1 cellular context compared by ENCODE assay signal in the genomic region with DNA sequence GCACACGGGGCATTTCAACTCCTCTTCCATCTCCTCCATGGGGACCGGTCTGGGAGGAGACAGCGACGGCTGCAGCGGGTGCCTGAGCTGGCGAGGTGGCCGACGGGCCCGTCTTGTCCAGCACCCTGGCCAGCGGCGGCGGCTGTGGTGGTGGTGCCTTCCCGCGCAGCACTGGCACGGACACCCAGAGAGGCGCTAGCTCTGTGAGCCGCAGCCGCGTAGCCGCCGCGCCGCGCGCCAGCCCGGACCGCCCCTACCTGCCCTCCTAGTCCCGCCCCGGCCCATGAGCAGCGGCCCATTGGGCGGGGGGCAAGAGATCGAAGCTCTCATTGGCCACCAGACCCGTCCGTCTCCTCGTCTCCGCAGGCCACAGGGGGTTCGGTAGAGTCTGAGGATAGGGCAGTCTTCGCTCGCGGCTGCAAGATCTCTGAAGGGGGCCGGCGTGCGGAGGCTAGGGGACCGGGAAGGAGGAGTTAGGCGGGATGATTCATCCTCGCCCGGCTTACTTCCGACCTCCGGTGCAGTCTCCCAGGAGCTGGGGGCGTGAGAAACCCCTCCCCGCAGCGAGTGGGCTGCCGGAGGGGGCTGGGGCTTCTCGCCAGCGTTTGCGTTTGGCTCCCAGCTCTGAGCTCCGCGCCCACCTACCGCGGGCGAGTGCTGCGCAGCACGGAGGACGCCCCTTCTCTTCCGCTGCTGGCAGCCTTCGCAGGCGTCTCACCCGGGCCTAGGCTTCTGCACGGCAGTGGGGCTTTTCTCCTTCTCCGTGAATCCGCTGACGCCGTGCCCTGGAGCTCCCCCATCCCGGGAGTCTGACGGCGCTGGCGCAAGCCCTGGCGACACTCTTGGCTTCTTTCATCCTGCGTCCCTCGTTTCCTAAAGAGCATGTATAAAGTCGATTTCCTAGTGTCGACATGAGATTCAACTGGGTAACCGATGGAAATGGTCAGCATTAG.
TF ChIP-seq lines count a peak whose summit lies in the region.

A gene (minus strand): TSS at position 205 of the 953 bp plus-strand sequence. CDS start 166 bp downstream, at position 39.

TF ChIP-seq in HEK293, 187 proteins besides CTCF, POLR2A, EP300 and RAD21 (continued from another document and continues in another):
- TF ChIP-seq, protein P1, sequence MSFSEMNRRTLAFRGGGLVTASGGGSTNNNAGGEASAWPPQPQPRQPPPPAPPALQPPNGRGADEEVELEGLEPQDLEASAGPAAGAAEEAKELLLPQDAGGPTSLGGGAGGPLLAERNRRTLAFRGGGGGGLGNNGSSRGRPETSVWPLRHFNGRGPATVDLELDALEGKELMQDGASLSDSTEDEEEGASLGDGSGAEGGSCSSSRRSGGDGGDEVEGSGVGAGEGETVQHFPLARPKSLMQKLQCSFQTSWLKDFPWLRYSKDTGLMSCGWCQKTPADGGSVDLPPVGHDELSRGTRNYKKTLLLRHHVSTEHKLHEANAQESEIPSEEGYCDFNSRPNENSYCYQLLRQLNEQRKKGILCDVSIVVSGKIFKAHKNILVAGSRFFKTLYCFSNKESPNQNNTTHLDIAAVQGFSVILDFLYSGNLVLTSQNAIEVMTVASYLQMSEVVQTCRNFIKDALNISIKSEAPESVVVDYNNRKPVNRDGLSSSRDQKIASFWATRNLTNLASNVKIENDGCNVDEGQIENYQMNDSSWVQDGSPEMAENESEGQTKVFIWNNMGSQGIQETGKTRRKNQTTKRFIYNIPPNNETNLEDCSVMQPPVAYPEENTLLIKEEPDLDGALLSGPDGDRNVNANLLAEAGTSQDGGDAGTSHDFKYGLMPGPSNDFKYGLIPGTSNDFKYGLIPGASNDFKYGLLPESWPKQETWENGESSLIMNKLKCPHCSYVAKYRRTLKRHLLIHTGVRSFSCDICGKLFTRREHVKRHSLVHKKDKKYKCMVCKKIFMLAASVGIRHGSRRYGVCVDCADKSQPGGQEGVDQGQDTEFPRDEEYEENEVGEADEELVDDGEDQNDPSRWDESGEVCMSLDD (tag by site-specific recombination; IDR thresholded peaks at IDR 0.05): peak; percentile 44; the same call in 1 of the 2 replicates
- TF ChIP-seq ZNF837 (tag by site-specific recombination; IDR thresholded peaks at IDR 0.05) (no peak), ZNF776 (tag by site-specific recombination; IDR thresholded peaks at IDR 0.05; ENCODE audit: borderline replicate concordance) (no peak), ZNF555 (tag by site-specific recombination; conservative IDR thresholded peaks at IDR 0.05) (no peak), ZNF223 (tag by site-specific recombination; IDR thresholded peaks at IDR 0.05) (no peak), KLF10 (tag by site-specific recombination; IDR thresholded peaks at IDR 0.05) (peak; percentile 16; the same call in 1 of the 2 replicates), ZNF473 (tag by site-specific recombination; IDR thresholded peaks at IDR 0.05) (no peak), ZNF626 (tag by site-specific recombination; IDR thresholded peaks at IDR 0.05) (no peak), ZNF561 (tag by site-specific recombination; IDR thresholded peaks at IDR 0.05; ENCODE audit: borderline replicate concordance) (no peak), ZNF311 (tag by site-specific recombination; IDR thresholded peaks at IDR 0.05; ENCODE audit: borderline replicate concordance) (no peak), ZNF366 (tag by site-specific recombination; conservative IDR thresholded peaks at IDR 0.05) (no peak), ZNF175 (tag by site-specific recombination; IDR thresholded peaks at IDR 0.05) (no peak), ZNF324 (tag by site-specific recombination; IDR thresholded peaks at IDR 0.05) (no peak), ZNF76 (tag by site-specific recombination; IDR thresholded peaks at IDR 0.05; ENCODE audit: borderline replicate concordance, low read depth) (peak; percentile 35; the same call in 1 of the 2 replicates), ZSCAN23 (tag by site-specific recombination; IDR thresholded peaks at IDR 0.05) (no peak), ZNF266 (tag by site-specific recombination; IDR thresholded peaks at IDR 0.05; ENCODE audit: low read depth) (no peak), ZNF426 (tag by site-specific recombination; IDR thresholded peaks at IDR 0.05) (no peak), ZNF777 (tag by site-specific recombination; IDR thresholded peaks at IDR 0.05; ENCODE audit: borderline replicate concordance) (no peak), ZIC2 (tag by site-specific recombination; IDR thresholded peaks at IDR 0.05) (peak; percentile 91)
- TF ChIP-seq, protein P2, sequence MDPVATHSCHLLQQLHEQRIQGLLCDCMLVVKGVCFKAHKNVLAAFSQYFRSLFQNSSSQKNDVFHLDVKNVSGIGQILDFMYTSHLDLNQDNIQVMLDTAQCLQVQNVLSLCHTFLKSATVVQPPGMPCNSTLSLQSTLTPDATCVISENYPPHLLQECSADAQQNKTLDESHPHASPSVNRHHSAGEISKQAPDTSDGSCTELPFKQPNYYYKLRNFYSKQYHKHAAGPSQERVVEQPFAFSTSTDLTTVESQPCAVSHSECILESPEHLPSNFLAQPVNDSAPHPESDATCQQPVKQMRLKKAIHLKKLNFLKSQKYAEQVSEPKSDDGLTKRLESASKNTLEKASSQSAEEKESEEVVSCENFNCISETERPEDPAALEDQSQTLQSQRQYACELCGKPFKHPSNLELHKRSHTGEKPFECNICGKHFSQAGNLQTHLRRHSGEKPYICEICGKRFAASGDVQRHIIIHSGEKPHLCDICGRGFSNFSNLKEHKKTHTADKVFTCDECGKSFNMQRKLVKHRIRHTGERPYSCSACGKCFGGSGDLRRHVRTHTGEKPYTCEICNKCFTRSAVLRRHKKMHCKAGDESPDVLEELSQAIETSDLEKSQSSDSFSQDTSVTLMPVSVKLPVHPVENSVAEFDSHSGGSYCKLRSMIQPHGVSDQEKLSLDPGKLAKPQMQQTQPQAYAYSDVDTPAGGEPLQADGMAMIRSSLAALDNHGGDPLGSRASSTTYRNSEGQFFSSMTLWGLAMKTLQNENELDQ (tag by site-specific recombination; IDR thresholded peaks at IDR 0.05; ENCODE audit: low read depth): no peak
- TF ChIP-seq, protein P3, sequence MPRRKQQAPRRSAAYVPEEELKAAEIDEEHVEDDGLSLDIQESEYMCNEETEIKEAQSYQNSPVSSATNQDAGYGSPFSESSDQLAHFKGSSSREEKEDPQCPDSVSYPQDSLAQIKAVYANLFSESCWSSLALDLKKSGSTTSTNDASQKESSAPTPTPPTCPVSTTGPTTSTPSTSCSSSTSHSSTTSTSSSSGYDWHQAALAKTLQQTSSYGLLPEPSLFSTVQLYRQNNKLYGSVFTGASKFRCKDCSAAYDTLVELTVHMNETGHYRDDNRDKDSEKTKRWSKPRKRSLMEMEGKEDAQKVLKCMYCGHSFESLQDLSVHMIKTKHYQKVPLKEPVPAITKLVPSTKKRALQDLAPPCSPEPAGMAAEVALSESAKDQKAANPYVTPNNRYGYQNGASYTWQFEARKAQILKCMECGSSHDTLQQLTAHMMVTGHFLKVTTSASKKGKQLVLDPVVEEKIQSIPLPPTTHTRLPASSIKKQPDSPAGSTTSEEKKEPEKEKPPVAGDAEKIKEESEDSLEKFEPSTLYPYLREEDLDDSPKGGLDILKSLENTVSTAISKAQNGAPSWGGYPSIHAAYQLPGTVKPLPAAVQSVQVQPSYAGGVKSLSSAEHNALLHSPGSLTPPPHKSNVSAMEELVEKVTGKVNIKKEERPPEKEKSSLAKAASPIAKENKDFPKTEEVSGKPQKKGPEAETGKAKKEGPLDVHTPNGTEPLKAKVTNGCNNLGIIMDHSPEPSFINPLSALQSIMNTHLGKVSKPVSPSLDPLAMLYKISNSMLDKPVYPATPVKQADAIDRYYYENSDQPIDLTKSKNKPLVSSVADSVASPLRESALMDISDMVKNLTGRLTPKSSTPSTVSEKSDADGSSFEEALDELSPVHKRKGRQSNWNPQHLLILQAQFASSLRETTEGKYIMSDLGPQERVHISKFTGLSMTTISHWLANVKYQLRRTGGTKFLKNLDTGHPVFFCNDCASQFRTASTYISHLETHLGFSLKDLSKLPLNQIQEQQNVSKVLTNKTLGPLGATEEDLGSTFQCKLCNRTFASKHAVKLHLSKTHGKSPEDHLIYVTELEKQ (tag by site-specific recombination; IDR thresholded peaks at IDR 0.05; ENCODE audit: borderline replicate concordance): 0 out of 2 replicates have a peak, but pooled peaks have one; percentile 8
- TF ChIP-seq, protein P4, sequence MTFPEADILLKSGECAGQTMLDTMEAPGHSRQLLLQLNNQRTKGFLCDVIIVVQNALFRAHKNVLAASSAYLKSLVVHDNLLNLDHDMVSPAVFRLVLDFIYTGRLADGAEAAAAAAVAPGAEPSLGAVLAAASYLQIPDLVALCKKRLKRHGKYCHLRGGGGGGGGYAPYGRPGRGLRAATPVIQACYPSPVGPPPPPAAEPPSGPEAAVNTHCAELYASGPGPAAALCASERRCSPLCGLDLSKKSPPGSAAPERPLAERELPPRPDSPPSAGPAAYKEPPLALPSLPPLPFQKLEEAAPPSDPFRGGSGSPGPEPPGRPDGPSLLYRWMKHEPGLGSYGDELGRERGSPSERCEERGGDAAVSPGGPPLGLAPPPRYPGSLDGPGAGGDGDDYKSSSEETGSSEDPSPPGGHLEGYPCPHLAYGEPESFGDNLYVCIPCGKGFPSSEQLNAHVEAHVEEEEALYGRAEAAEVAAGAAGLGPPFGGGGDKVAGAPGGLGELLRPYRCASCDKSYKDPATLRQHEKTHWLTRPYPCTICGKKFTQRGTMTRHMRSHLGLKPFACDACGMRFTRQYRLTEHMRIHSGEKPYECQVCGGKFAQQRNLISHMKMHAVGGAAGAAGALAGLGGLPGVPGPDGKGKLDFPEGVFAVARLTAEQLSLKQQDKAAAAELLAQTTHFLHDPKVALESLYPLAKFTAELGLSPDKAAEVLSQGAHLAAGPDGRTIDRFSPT (tag by site-specific recombination; IDR thresholded peaks at IDR 0.05): peak; percentile 27; the same call in 1 of the 2 replicates
- TF ChIP-seq, protein P5, sequence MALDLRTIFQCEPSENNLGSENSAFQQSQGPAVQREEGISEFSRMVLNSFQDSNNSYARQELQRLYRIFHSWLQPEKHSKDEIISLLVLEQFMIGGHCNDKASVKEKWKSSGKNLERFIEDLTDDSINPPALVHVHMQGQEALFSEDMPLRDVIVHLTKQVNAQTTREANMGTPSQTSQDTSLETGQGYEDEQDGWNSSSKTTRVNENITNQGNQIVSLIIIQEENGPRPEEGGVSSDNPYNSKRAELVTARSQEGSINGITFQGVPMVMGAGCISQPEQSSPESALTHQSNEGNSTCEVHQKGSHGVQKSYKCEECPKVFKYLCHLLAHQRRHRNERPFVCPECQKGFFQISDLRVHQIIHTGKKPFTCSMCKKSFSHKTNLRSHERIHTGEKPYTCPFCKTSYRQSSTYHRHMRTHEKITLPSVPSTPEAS (tag by site-specific recombination; IDR thresholded peaks at IDR 0.05): no peak
- TF ChIP-seq, protein P6, sequence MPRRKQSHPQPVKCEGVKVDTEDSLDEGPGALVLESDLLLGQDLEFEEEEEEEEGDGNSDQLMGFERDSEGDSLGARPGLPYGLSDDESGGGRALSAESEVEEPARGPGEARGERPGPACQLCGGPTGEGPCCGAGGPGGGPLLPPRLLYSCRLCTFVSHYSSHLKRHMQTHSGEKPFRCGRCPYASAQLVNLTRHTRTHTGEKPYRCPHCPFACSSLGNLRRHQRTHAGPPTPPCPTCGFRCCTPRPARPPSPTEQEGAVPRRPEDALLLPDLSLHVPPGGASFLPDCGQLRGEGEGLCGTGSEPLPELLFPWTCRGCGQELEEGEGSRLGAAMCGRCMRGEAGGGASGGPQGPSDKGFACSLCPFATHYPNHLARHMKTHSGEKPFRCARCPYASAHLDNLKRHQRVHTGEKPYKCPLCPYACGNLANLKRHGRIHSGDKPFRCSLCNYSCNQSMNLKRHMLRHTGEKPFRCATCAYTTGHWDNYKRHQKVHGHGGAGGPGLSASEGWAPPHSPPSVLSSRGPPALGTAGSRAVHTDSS (tag by site-specific recombination; IDR thresholded peaks at IDR 0.05): 0 out of 2 replicates have a peak, but pooled peaks have one; percentile 8
- TF ChIP-seq, protein P7, sequence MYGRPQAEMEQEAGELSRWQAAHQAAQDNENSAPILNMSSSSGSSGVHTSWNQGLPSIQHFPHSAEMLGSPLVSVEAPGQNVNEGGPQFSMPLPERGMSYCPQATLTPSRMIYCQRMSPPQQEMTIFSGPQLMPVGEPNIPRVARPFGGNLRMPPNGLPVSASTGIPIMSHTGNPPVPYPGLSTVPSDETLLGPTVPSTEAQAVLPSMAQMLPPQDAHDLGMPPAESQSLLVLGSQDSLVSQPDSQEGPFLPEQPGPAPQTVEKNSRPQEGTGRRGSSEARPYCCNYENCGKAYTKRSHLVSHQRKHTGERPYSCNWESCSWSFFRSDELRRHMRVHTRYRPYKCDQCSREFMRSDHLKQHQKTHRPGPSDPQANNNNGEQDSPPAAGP (tag by site-specific recombination; IDR thresholded peaks at IDR 0.05): no peak
- TF ChIP-seq, protein P8, sequence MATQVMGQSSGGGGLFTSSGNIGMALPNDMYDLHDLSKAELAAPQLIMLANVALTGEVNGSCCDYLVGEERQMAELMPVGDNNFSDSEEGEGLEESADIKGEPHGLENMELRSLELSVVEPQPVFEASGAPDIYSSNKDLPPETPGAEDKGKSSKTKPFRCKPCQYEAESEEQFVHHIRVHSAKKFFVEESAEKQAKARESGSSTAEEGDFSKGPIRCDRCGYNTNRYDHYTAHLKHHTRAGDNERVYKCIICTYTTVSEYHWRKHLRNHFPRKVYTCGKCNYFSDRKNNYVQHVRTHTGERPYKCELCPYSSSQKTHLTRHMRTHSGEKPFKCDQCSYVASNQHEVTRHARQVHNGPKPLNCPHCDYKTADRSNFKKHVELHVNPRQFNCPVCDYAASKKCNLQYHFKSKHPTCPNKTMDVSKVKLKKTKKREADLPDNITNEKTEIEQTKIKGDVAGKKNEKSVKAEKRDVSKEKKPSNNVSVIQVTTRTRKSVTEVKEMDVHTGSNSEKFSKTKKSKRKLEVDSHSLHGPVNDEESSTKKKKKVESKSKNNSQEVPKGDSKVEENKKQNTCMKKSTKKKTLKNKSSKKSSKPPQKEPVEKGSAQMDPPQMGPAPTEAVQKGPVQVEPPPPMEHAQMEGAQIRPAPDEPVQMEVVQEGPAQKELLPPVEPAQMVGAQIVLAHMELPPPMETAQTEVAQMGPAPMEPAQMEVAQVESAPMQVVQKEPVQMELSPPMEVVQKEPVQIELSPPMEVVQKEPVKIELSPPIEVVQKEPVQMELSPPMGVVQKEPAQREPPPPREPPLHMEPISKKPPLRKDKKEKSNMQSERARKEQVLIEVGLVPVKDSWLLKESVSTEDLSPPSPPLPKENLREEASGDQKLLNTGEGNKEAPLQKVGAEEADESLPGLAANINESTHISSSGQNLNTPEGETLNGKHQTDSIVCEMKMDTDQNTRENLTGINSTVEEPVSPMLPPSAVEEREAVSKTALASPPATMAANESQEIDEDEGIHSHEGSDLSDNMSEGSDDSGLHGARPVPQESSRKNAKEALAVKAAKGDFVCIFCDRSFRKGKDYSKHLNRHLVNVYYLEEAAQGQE (tag by site-specific recombination; IDR thresholded peaks at IDR 0.05): peak; percentile 98
- TF ChIP-seq, protein P9, sequence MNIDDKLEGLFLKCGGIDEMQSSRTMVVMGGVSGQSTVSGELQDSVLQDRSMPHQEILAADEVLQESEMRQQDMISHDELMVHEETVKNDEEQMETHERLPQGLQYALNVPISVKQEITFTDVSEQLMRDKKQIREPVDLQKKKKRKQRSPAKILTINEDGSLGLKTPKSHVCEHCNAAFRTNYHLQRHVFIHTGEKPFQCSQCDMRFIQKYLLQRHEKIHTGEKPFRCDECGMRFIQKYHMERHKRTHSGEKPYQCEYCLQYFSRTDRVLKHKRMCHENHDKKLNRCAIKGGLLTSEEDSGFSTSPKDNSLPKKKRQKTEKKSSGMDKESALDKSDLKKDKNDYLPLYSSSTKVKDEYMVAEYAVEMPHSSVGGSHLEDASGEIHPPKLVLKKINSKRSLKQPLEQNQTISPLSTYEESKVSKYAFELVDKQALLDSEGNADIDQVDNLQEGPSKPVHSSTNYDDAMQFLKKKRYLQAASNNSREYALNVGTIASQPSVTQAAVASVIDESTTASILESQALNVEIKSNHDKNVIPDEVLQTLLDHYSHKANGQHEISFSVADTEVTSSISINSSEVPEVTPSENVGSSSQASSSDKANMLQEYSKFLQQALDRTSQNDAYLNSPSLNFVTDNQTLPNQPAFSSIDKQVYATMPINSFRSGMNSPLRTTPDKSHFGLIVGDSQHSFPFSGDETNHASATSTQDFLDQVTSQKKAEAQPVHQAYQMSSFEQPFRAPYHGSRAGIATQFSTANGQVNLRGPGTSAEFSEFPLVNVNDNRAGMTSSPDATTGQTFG (tag by site-specific recombination; IDR thresholded peaks at IDR 0.05; ENCODE audit: borderline replicate concordance): no peak
